11 cellular contexts compared by ENCODE assay signal in genomic region chr6:24927234-24927955, GRCh38. TPM values are rescaled to one million over a fixed set of nuclear protein-coding genes. Genes with fewer than 3 reads are reported as not detected.
DNase-seq lines count a peak whose midpoint lies in the region; ATAC-seq, FAIRE-seq and TF ChIP-seq lines count a peak whose summit lies in the region.
"Had no signal": no experiment of that assay in that cellular context is flagged by ENCODE, and none has a peak within 500 bp of the region (broad histone marks: within the 10 kb centered on the region; RNA-seq: fewer than 3 reads in every experiment).

No MANE protein-coding gene starts in this region.

- H3K4me1 Mint-ChIP-seq in activated CD4-positive, alpha-beta memory T cell treated with anti-CD3 and anti-CD28 coated beads for 36 hours (ENCODE audit: low read depth) = peaks cover 83% of the 10 kb centered on the region
- peaks cover 57 to 63% of the 10 kb centered on the region in 2 donors for H3K4me1 Mint-ChIP-seq in effector memory CD8-positive, alpha-beta T cell (ENCODE audit: low read depth in 2 of 2)
- peaks cover 96% of the 10 kb centered on the region for H3K4me1 Mint-ChIP-seq in stimulated activated memory B cell treated with anti-CD40 and anti-IgM and Interleukin-4, amounts not matched to agents 10 μg/mL and 1 μg/mL and 100 μg/mL, for 72 hours

- DNase-seq in HepG2 (ENCODE audit: low spot score) = no peak
- no peak for DNase-seq in right lobe of liver
- DNase-seq in activated CD4-positive, alpha-beta memory T cell treated with anti-CD3 and anti-CD28 coated beads for 36 hours = peak; percentile 60
- DNase-seq in effector memory CD8-positive, alpha-beta T cell = peak in 2 of 3 experiments; percentile 47 to 49
- no peak for DNase-seq in HAP-1 (ENCODE audit: low spot score in 2 of 2)
- no peak for DNase-seq in GM19240 (ENCODE audit: insufficient read length, low spot score)
- DNase-seq: DMS79 treated with DMSO at 0.1 percent for 48 hours, NCI-H1436 treated with DMSO at 0.1 percent for 48 hours, NCI-H526 treated with DMSO at 0.1 percent for 48 hours had no signal

- TF ChIP-seq CTCF in HepG2 (CRISPR knock-in tag; IDR thresholded peaks at IDR 0.05) (no peak), right lobe of liver (IDR thresholded peaks at IDR 0.05) (no peak)

- WGBS in HepG2 (ENCODE audit: low lambda C conversion rate) = 79% methylated on average over 3 of the region's 3 CpGs
- WGBS in right lobe of liver (ENCODE audit: insufficient coverage, low coverage, low lambda C conversion rate, missing lambda C conversion rate) = 80% methylated on average over 3 of the region's 3 CpGs

- no TSS peak for BruUV-seq in HepG2 (replicated peaks; lab: Mats Ljungman, UMichigan)

- intact Hi-C loops in HepG2 (cut with micrococcal nuclease; ENCODE audit: unreplicated experiment) = no loop called here
- intact Hi-C loops in right lobe of liver (cut with DNase I) = no loop called here
- intact Hi-C loops in activated CD4-positive, alpha-beta memory T cell treated with anti-CD3 and anti-CD28 coated beads for 36 hours (cut with micrococcal nuclease) = no loop called here

- ATAC-seq in HepG2 (no peak), right lobe of liver (no peak), GM21529 (IDR thresholded peaks at IDR 0.05; ENCODE audit: unreplicated experiment) (no peak)
- peak; percentile 46 for ATAC-seq in effector memory CD8-positive, alpha-beta T cell (replicated peaks)
- ATAC-seq in stimulated activated memory B cell treated with anti-CD40 and anti-IgM and Interleukin-4, amounts not matched to agents 10 μg/mL and 1 μg/mL and 100 μg/mL, for 72 hours = peak; percentile 22

- no peaks in the 10 kb centered on the region for H4K20me1 ChIP-seq in HepG2 (ENCODE audit: insufficient read depth, low read length)

- H3K79me2 ChIP-seq in HepG2 (ENCODE audit: insufficient read depth, low read length) = no peaks in the 10 kb centered on the region

- no peak overlapping the region for H3K9ac ChIP-seq in HepG2 (ENCODE audit: insufficient read depth, low read depth, low read length)

- in situ Hi-C loops in HepG2 (cut with HindIII; ENCODE audit: extremely low pct_ligation_motif_present, low pct_unique_long_range_greater_than_20kb) = no loop called here
- in situ Hi-C loops in HAP-1 (cut with MboI; ENCODE audit: low sequenced_read_pairs) = no loop called here

- no peak overlapping the region for H3K27ac ChIP-seq in HepG2 (ENCODE audit: extremely low read length, insufficient read depth, low read length)
- no peak overlapping the region for H3K27ac ChIP-seq in right lobe of liver

- H3K4me3 ChIP-seq in HepG2 (replicated peaks in 1 of 3; ENCODE audit: insufficient read depth in 1 of 3, low read depth in 2 of 3, low read length in 3 of 3) = no peak overlapping the region
- H3K4me3 ChIP-seq in right lobe of liver = no peak overlapping the region
- no peak overlapping the region for H3K4me3 ChIP-seq in HAP-1

- FAIRE-seq in HepG2 (lab: Jason Lieb, UNC) = no peak

- peak overlapping the region; percentile 97 for H3K27ac Mint-ChIP-seq in activated CD4-positive, alpha-beta memory T cell treated with anti-CD3 and anti-CD28 coated beads for 36 hours
- H3K27ac Mint-ChIP-seq in effector memory CD8-positive, alpha-beta T cell = peak overlapping the region; percentile 77 to 81
- peak overlapping the region; percentile 81 for H3K27ac Mint-ChIP-seq in stimulated activated memory B cell treated with anti-CD40 and anti-IgM and Interleukin-4, amounts not matched to agents 10 μg/mL and 1 μg/mL and 100 μg/mL, for 72 hours

- H3K9me3 ChIP-seq in HepG2 (ENCODE audit: low read length) (no peaks in the 10 kb centered on the region), right lobe of liver (no peaks in the 10 kb centered on the region), HAP-1 (no peaks in the 10 kb centered on the region)

- no peak for TF ChIP-seq POLR2A in HepG2 (IDR thresholded peaks at IDR 0.05; ENCODE audit: insufficient read depth in 1 of 2, low read depth in 2 of 2, low read length in 2 of 2)
- no peak for TF ChIP-seq POLR2A in right lobe of liver (IDR thresholded peaks at IDR 0.05)

- H3K27me3 Mint-ChIP-seq in activated CD4-positive, alpha-beta memory T cell treated with anti-CD3 and anti-CD28 coated beads for 36 hours = peaks cover 2% of the 10 kb centered on the region
- no peaks in the 10 kb centered on the region for H3K27me3 Mint-ChIP-seq in effector memory CD8-positive, alpha-beta T cell
- H3K27me3 Mint-ChIP-seq in stimulated activated memory B cell treated with anti-CD40 and anti-IgM and Interleukin-4, amounts not matched to agents 10 μg/mL and 1 μg/mL and 100 μg/mL, for 72 hours = no peaks in the 10 kb centered on the region

- POLR2A ChIA-PET in HepG2 (lab: Yijun Ruan, JAX) = no interaction called here
- POLR2A ChIA-PET in activated CD4-positive, alpha-beta memory T cell treated with anti-CD3 and anti-CD28 coated beads for 36 hours (lab: Charles Lee) = interaction anchor here (0.9 to 4.1 kb wide), 6 partner anchors 10 to 65 kb away, joined by 3 to 19 read pairs (median 16); no protein-coding TSS in a partner anchor

- TF ChIP-seq EP300 in HepG2 (IDR thresholded peaks at IDR 0.05; ENCODE audit: low read depth in 2 of 2, low read length in 2 of 2) = no peak
- no peak for TF ChIP-seq EP300 in HepG2 (CRISPR knock-in tag; IDR thresholded peaks at IDR 0.05; ENCODE audit: borderline replicate concordance)

- H3K9me3 Mint-ChIP-seq in activated CD4-positive, alpha-beta memory T cell treated with anti-CD3 and anti-CD28 coated beads for 36 hours = peaks cover 7% of the 10 kb centered on the region
- H3K9me3 Mint-ChIP-seq in effector memory CD8-positive, alpha-beta T cell = peaks cover 0 to 4% of the 10 kb centered on the region in 2 donors
- H3K9me3 Mint-ChIP-seq in stimulated activated memory B cell treated with anti-CD40 and anti-IgM and Interleukin-4, amounts not matched to agents 10 μg/mL and 1 μg/mL and 100 μg/mL, for 72 hours = peaks cover 6% of the 10 kb centered on the region

- H3K4me2 ChIP-seq in HepG2 (ENCODE audit: low read depth, low read length) = no peak overlapping the region

- no peak overlapping the region for H2AFZ ChIP-seq in HepG2 (ENCODE audit: low read length)

- H3K4me3 Mint-ChIP-seq in activated CD4-positive, alpha-beta memory T cell treated with anti-CD3 and anti-CD28 coated beads for 36 hours = peak overlapping the region; percentile 58
- H3K4me3 Mint-ChIP-seq in effector memory CD8-positive, alpha-beta T cell = peak overlapping the region; percentile 36 to 99
- peak overlapping the region; percentile 61 for H3K4me3 Mint-ChIP-seq in stimulated activated memory B cell treated with anti-CD40 and anti-IgM and Interleukin-4, amounts not matched to agents 10 μg/mL and 1 μg/mL and 100 μg/mL, for 72 hours

- H3K4me1 ChIP-seq in HepG2 (ENCODE audit: insufficient read depth, low read length) (peaks cover 13% of the 10 kb centered on the region), right lobe of liver (no peaks in the 10 kb centered on the region), HAP-1 (peaks cover 6% of the 10 kb centered on the region; the same call in 1 of the 2 replicates)

- TF ChIP-seq RAD21 in HepG2 (CRISPR knock-in tag; IDR thresholded peaks at IDR 0.05) = no peak

- H3K36me3 ChIP-seq in HepG2 (replicated peaks in 1 of 2; ENCODE audit: control insufficient read depth in 1 of 2, insufficient read depth in 2 of 2, low read length in 2 of 2) = no peaks in the 10 kb centered on the region
- no peaks in the 10 kb centered on the region for H3K36me3 ChIP-seq in right lobe of liver
- no peaks in the 10 kb centered on the region for H3K36me3 ChIP-seq in HAP-1 (replicated peaks)

- CTCF ChIA-PET in HepG2 (lab: Yijun Ruan, JAX; ENCODE audit: low intra/inter-chr PET ratio, low total read pairs) = no interaction called here
- CTCF ChIA-PET in activated CD4-positive, alpha-beta memory T cell treated with anti-CD3 and anti-CD28 coated beads for 36 hours (lab: Charles Lee) = interaction anchor here (0.8 to 2.4 kb wide), 8 partner anchors 9 to 108 kb away, joined by 3 to 15 read pairs (median 8); no protein-coding TSS in a partner anchor

- H3K27me3 ChIP-seq in HepG2 (ENCODE audit: control insufficient read depth in 1 of 2, insufficient read depth in 2 of 2, low read length in 2 of 2) = no peaks in the 10 kb centered on the region
- H3K27me3 ChIP-seq in right lobe of liver = no peaks in the 10 kb centered on the region
- H3K27me3 ChIP-seq in HAP-1 (ENCODE audit: low read depth) = no peaks in the 10 kb centered on the region

- H3K36me3 Mint-ChIP-seq in activated CD4-positive, alpha-beta memory T cell treated with anti-CD3 and anti-CD28 coated beads for 36 hours = peaks cover 21% of the 10 kb centered on the region
- peaks cover 82% of the 10 kb centered on the region for H3K36me3 Mint-ChIP-seq in effector memory CD8-positive, alpha-beta T cell (ENCODE audit: insufficient read depth)
- peaks cover 13% of the 10 kb centered on the region for H3K36me3 Mint-ChIP-seq in stimulated activated memory B cell treated with anti-CD40 and anti-IgM and Interleukin-4, amounts not matched to agents 10 μg/mL and 1 μg/mL and 100 μg/mL, for 72 hours

RNA-seq across cellular contexts. Expression of gene RIPOR2, which starts 8.4 kb away (rescaled TPM):
- total RNA-seq in HepG2 (2016; rRNA removed; fragmentation: Illumina TruSeq; extraction: Trizol) (0.02 and 0.06 TPM in 2 replicates), right lobe of liver (1 to 10 TPM; 1.8 to 4.6 (median 3.5) TPM)
- not detected in 2 replicates for total RNA-seq in HepG2 (2016; cell fraction: cytosol; rRNA removed; fragmentation: Illumina TruSeq; extraction: Trizol; ENCODE audit: low read depth)
- total RNA-seq in HepG2 (2016; cell fraction: insoluble cytoplasmic fraction; rRNA removed; fragmentation: Illumina TruSeq; extraction: Trizol) = 0.03 and 0.09 TPM in 2 replicates
- total RNA-seq in HepG2 (2016; cell fraction: membrane; rRNA removed; fragmentation: Illumina TruSeq; extraction: Trizol) = not detected in 2 replicates
- not detected in 2 replicates for total RNA-seq in HepG2 (2016; cell fraction: nucleus; rRNA removed; fragmentation: Illumina TruSeq; extraction: Trizol)
- 0.05 and 0.16 TPM in 2 replicates for polyA plus RNA-seq in HepG2 (2011; rRNA removed)
- 0.01 and 0.03 TPM in 2 replicates for polyA plus RNA-seq in HepG2 (2011; cell fraction: cytosol; rRNA removed)
- not detected in 2 replicates for polyA plus RNA-seq in HepG2 (2011; cell fraction: nucleus; rRNA removed)
- 0.05 TPM in 2 replicates for polyA plus RNA-seq in HepG2 (2012)
- polyA plus RNA-seq in HepG2 (2016; cell fraction: cytosol; fragmentation: Illumina TruSeq; extraction: Trizol; ENCODE audit: low read depth) = 0.02 TPM in 1 of 2 replicates, not detected in the other
- polyA plus RNA-seq in HepG2 (2016; cell fraction: insoluble cytoplasmic fraction; fragmentation: Illumina TruSeq; extraction: Trizol; ENCODE audit: low read depth) = 0.07 TPM in 1 of 2 replicates, not detected in the other
- 0.03 TPM in 1 of 2 replicates, not detected in the other for polyA plus RNA-seq in HepG2 (2016; cell fraction: membrane; fragmentation: Illumina TruSeq; extraction: Trizol; ENCODE audit: low read depth)
- polyA plus RNA-seq in HepG2 (2016; cell fraction: nucleus; fragmentation: Illumina TruSeq; extraction: Trizol; ENCODE audit: insufficient read depth, low read depth) = 0.18 TPM in 1 of 2 replicates, not detected in the other
- polyA minus RNA-seq in HepG2 (2011; rRNA and poly(A)+ RNA removed; ENCODE audit: low replicate concordance) = 0.33 TPM in 1 of 2 replicates, not detected in the other
- not detected in 2 replicates for polyA minus RNA-seq in HepG2 (2011; cell fraction: cytosol; rRNA and poly(A)+ RNA removed)
- not detected in 2 replicates for polyA minus RNA-seq in HepG2 (2011; cell fraction: nucleus; rRNA and poly(A)+ RNA removed)
- 10 to 100 TPM; 64.5 to 68.7 TPM for total RNA-seq in activated CD4-positive, alpha-beta memory T cell treated with anti-CD3 and anti-CD28 coated beads for 36 hours

Comparison
In these comparisons a context has a peak if more than half of its experiments do, and no peak if none do; other contexts are left out.
1. ATAC-seq: peak in effector memory CD8-positive, alpha-beta T cell (single experiment) and stimulated activated memory B cell treated with anti-CD40 and anti-IgM and Interleukin-4, amounts not matched to agents 10 μg/mL and 1 μg/mL and 100 μg/mL, for 72 hours (single experiment); none in HepG2 (single experiment), right lobe of liver (0 of 4) and GM21529 (single experiment).
2. DNase-seq: peak in activated CD4-positive, alpha-beta memory T cell treated with anti-CD3 and anti-CD28 coated beads for 36 hours (single experiment) and effector memory CD8-positive, alpha-beta T cell (2 of 3); none in HepG2 (single experiment), right lobe of liver (0 of 3), HAP-1 (0 of 2) and GM19240 (single experiment).
3. RNA of gene RIPOR2, which starts 8.4 kb away (total RNA-seq): 64.5 to 68.7 TPM in activated CD4-positive, alpha-beta memory T cell treated with anti-CD3 and anti-CD28 coated beads for 36 hours; 1.8 to 4.6 TPM in right lobe of liver and 0.02 to 0.09 TPM in HepG2; every median in the first group is over 10 times any median in the second.
4. Peak in every context shown above with its lines, with median percentiles within 50 percentile points of each other: H3K27ac Mint-ChIP-seq and H3K4me3 Mint-ChIP-seq.